Comparison of ENCODE assay signal across 9 cellular contexts in genomic region chr7:21355406-21355874, GRCh38.
DNase-seq lines count a peak whose midpoint lies in the region; ATAC-seq, FAIRE-seq and TF ChIP-seq lines count a peak whose summit lies in the region.
"Had no signal": no experiment of that assay in that cellular context is flagged by ENCODE, and none has a peak within 500 bp of the region (broad histone marks: within the 10 kb centered on the region; RNA-seq: fewer than 3 reads in every experiment).

No MANE protein-coding gene starts in this region.

- FAIRE-seq in bronchial epithelial cell (lab: Jason Lieb, UNC) (no peak), H54 (lab: Jason Lieb, UNC) (no peak)
- FAIRE-seq: endothelial cell of umbilical vein had no signal

- TF ChIP-seq CTCF in bronchial epithelial cell (IDR thresholded peaks at IDR 0.05; ENCODE audit: insufficient read depth, low read length, severe bottlenecking), result no peak

- H3K4me3 ChIP-seq in bronchial epithelial cell (ENCODE audit: low read depth, low read length), result no peak overlapping the region

- ATAC-seq in GM18511 (IDR thresholded peaks at IDR 0.05; ENCODE audit: unreplicated experiment) (peak; percentile 86), HG02642 (IDR thresholded peaks at IDR 0.05; ENCODE audit: poor library complexity, unreplicated experiment) (peak; percentile 82)

- peaks cover 4% of the 10 kb centered on the region for H3K27me3 ChIP-seq in bronchial epithelial cell (ENCODE audit: control insufficient read depth, insufficient read depth, low read length)

- no peaks in the 10 kb centered on the region for H3K36me3 ChIP-seq in bronchial epithelial cell (ENCODE audit: control insufficient read depth, insufficient read depth, low read length)

- peak; percentile 96 for DNase-seq in NOMO-1 treated with DMSO at 0.1 percent for 48 hours (lab: John Stamatoyannopoulos, UW; ENCODE audit: unreplicated experiment)
- DNase-seq in bronchial epithelial cell (ENCODE audit: low read depth), result peak; percentile 8
- no peak for DNase-seq in NCI-H2171 (lab: John Stamatoyannopoulos, UW)
- DNase-seq in H54 (ENCODE audit: insufficient read length, low spot score), result no peak
- no peak for DNase-seq in NCI-H1694 (lab: John Stamatoyannopoulos, UW)
- DNase-seq in T1000 (lab: John Stamatoyannopoulos, UW), result no peak

- no peak for TF ChIP-seq POLR2A in H54 (IDR thresholded peaks at IDR 0.05; ENCODE audit: low read depth, low read length)

Comparison
In these comparisons a context has a peak if more than half of its experiments do, and no peak if none do; other contexts are left out.
1. DNase-seq: peak in NOMO-1 treated with DMSO at 0.1 percent for 48 hours (single experiment) and bronchial epithelial cell (single experiment); none in NCI-H2171 (single experiment), H54 (single experiment), NCI-H1694 (single experiment) and T1000 (single experiment).